1 cellular context compared by ENCODE assay signal in the genomic region with DNA sequence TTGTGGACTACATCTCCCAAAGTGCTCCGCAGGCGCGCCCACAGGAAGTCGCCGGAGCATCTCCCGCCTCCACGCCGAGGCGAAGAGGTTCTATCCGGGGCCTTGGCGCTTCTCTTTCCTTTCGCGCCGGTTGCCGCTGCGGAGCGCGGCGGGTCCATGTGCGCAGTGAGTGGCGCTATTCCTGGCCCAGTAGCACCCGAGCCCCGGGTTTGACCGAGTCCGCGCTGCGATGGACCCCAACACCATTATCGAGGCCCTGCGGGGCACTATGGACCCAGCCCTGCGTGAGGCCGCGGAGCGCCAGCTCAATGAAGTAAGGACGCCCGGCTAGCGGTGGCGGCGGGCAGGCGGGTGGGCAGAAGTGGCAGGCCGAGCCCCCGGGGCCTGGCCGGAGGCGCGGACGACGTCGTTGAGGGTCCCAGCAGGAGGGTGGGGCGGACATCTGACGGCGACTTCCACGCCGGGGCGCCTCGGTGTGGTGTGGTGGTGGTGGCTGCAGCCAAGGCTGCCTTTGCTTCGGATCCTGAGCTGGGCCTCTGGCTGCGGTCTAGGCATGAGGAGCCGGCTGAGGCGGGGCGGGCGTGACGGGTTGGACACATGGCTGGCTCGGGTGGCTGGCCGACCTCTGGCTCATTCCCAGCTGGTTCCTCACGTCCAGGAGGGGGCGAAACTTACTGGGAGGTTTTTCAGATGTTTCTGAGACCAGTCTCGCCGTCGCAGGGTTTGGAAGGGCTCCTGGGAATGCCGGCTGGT.
TF ChIP-seq lines count a peak whose summit lies in the region.

A gene (plus strand): TSS at position 118 of the 753 bp plus-strand sequence. CDS start 112 bp downstream, at position 230.

TF ChIP-seq in HepG2, 621 proteins besides CTCF, POLR2A, EP300 and RAD21 (continued from another document and continues in another):
- TF ChIP-seq, protein P1, sequence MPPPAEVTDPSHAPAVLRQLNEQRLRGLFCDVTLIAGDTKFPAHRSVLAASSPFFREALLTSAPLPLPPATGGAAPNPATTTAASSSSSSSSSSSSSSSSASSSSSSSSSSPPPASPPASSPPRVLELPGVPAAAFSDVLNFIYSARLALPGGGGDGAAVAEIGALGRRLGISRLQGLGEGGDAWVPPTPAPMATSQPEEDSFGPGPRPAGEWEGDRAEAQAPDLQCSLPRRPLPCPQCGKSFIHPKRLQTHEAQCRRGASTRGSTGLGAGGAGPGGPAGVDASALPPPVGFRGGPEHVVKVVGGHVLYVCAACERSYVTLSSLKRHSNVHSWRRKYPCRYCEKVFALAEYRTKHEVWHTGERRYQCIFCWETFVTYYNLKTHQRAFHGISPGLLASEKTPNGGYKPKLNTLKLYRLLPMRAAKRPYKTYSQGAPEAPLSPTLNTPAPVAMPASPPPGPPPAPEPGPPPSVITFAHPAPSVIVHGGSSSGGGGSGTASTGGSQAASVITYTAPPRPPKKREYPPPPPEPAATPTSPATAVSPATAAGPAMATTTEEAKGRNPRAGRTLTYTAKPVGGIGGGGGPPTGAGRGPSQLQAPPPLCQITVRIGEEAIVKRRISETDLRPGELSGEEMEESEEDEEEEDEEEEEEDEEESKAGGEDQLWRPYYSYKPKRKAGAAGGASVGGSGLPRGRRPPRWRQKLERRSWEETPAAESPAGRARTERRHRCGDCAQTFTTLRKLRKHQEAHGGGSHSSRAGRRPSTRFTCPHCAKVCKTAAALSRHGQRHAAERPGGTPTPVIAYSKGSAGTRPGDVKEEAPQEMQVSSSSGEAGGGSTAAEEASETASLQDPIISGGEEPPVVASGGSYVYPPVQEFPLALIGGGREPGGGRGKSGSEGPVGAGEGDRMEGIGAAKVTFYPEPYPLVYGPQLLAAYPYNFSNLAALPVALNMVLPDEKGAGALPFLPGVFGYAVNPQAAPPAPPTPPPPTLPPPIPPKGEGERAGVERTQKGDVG (CRISPR knock-in tag; IDR thresholded peaks at IDR 0.05; ENCODE audit: borderline replicate concordance) = peak; percentile 47; the same call in 1 of the 2 replicates
- peak; percentile 45; the same call in 1 of the 2 replicates for TF ChIP-seq ZNF44 (CRISPR knock-in tag; IDR thresholded peaks at IDR 0.05)
- TF ChIP-seq ZNF180 (CRISPR knock-in tag; IDR thresholded peaks at IDR 0.05; ENCODE audit: borderline replicate concordance, low read depth) = 0 out of 2 replicates have a peak, but pooled peaks have one; percentile 63
- TF ChIP-seq KDM2A (CRISPR knock-in tag; IDR thresholded peaks at IDR 0.05; ENCODE audit: borderline replicate concordance, low read depth) = peak; percentile 89
- peak; percentile 73 for TF ChIP-seq ZNF441 (CRISPR knock-in tag; IDR thresholded peaks at IDR 0.05; ENCODE audit: borderline replicate concordance)
- no peak for TF ChIP-seq ZNF775 (CRISPR knock-in tag; IDR thresholded peaks at IDR 0.05; ENCODE audit: borderline replicate concordance)
- TF ChIP-seq, protein P2, sequence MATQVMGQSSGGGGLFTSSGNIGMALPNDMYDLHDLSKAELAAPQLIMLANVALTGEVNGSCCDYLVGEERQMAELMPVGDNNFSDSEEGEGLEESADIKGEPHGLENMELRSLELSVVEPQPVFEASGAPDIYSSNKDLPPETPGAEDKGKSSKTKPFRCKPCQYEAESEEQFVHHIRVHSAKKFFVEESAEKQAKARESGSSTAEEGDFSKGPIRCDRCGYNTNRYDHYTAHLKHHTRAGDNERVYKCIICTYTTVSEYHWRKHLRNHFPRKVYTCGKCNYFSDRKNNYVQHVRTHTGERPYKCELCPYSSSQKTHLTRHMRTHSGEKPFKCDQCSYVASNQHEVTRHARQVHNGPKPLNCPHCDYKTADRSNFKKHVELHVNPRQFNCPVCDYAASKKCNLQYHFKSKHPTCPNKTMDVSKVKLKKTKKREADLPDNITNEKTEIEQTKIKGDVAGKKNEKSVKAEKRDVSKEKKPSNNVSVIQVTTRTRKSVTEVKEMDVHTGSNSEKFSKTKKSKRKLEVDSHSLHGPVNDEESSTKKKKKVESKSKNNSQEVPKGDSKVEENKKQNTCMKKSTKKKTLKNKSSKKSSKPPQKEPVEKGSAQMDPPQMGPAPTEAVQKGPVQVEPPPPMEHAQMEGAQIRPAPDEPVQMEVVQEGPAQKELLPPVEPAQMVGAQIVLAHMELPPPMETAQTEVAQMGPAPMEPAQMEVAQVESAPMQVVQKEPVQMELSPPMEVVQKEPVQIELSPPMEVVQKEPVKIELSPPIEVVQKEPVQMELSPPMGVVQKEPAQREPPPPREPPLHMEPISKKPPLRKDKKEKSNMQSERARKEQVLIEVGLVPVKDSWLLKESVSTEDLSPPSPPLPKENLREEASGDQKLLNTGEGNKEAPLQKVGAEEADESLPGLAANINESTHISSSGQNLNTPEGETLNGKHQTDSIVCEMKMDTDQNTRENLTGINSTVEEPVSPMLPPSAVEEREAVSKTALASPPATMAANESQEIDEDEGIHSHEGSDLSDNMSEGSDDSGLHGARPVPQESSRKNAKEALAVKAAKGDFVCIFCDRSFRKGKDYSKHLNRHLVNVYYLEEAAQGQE (IDR thresholded peaks at IDR 0.05; ENCODE audit: borderline replicate concordance in 1 of 2, low read depth in 1 of 2, low read length in 2 of 2) = peak in 1 of 2 experiments; percentile 17; a peak in 1 of 4 replicates
- TF ChIP-seq MLLT10 (CRISPR knock-in tag; IDR thresholded peaks at IDR 0.05) = peak; percentile 77
- peak; percentile 76; the same call in 1 of the 2 replicates for TF ChIP-seq ZNF891 (CRISPR knock-in tag; IDR thresholded peaks at IDR 0.05)
- no peak; the same call in 1 of the 2 replicates for TF ChIP-seq ZBTB3 (CRISPR knock-in tag; IDR thresholded peaks at IDR 0.05; ENCODE audit: borderline replicate concordance, low read depth)
- TF ChIP-seq, protein P3, sequence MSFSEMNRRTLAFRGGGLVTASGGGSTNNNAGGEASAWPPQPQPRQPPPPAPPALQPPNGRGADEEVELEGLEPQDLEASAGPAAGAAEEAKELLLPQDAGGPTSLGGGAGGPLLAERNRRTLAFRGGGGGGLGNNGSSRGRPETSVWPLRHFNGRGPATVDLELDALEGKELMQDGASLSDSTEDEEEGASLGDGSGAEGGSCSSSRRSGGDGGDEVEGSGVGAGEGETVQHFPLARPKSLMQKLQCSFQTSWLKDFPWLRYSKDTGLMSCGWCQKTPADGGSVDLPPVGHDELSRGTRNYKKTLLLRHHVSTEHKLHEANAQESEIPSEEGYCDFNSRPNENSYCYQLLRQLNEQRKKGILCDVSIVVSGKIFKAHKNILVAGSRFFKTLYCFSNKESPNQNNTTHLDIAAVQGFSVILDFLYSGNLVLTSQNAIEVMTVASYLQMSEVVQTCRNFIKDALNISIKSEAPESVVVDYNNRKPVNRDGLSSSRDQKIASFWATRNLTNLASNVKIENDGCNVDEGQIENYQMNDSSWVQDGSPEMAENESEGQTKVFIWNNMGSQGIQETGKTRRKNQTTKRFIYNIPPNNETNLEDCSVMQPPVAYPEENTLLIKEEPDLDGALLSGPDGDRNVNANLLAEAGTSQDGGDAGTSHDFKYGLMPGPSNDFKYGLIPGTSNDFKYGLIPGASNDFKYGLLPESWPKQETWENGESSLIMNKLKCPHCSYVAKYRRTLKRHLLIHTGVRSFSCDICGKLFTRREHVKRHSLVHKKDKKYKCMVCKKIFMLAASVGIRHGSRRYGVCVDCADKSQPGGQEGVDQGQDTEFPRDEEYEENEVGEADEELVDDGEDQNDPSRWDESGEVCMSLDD (CRISPR knock-in tag; IDR thresholded peaks at IDR 0.05; ENCODE audit: borderline replicate concordance) = peak; percentile 64; the same call in 1 of the 2 replicates
- TF ChIP-seq, protein P4, sequence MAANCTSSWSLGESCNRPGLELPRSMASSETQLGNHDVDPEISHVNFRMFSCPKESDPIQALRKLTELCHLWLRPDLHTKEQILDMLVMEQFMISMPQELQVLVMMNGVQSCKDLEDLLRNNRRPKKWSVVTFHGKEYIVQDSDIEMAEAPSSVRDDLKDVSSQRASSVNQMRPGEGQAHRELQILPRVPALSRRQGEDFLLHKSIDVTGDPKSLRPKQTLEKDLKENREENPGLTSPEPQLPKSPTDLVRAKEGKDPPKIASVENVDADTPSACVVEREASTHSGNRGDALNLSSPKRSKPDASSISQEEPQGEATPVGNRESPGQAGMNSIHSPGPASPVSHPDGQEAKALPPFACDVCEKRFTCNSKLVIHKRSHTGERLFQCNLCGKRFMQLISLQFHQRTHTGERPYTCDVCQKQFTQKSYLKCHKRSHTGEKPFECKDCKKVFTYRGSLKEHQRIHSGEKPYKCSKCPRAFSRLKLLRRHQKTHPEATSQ (CRISPR knock-in tag; IDR thresholded peaks at IDR 0.05; ENCODE audit: borderline replicate concordance) = no peak
- no peak for TF ChIP-seq SRSF9 (IDR thresholded peaks at IDR 0.05; ENCODE audit: borderline replicate concordance, insufficient read depth, low read depth, low read length, poor library complexity, severe bottlenecking)
- TF ChIP-seq ZNF121 (CRISPR knock-in tag; IDR thresholded peaks at IDR 0.05) = peak; percentile 34; the same call in 1 of the 2 replicates
- TF ChIP-seq, protein P5, sequence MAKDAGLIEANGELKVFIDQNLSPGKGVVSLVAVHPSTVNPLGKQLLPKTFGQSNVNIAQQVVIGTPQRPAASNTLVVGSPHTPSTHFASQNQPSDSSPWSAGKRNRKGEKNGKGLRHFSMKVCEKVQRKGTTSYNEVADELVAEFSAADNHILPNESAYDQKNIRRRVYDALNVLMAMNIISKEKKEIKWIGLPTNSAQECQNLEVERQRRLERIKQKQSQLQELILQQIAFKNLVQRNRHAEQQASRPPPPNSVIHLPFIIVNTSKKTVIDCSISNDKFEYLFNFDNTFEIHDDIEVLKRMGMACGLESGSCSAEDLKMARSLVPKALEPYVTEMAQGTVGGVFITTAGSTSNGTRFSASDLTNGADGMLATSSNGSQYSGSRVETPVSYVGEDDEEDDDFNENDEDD (CRISPR knock-in tag; IDR thresholded peaks at IDR 0.05; ENCODE audit: borderline replicate concordance) = peak; percentile 93
- TF ChIP-seq MAFK (conservative IDR thresholded peaks at IDR 0.05 in 1 of 2, IDR thresholded peaks at IDR 0.05 in 1 of 2; ENCODE audit: low read length in 2 of 2) = no peak
- TF ChIP-seq MAZ (IDR thresholded peaks at IDR 0.05; ENCODE audit: borderline replicate concordance, low read depth, low read length) = no peak
- no peak; the same call in 1 of the 2 replicates for TF ChIP-seq MAZ (CRISPR knock-in tag; IDR thresholded peaks at IDR 0.05; ENCODE audit: low read depth)
- peak; percentile 84 for TF ChIP-seq ZNF510 (CRISPR knock-in tag; IDR thresholded peaks at IDR 0.05; ENCODE audit: low read depth)
- TF ChIP-seq RBM39 (IDR thresholded peaks at IDR 0.05; ENCODE audit: low read depth, low read length, poor library complexity, severe bottlenecking) = peak; percentile 40
- TF ChIP-seq, protein P6, sequence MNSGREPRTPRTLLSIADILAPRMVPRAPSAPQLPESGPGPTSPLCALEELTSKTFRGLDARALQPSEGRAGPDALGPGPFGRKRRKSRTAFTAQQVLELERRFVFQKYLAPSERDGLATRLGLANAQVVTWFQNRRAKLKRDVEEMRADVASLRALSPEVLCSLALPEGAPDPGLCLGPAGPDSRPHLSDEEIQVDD (CRISPR knock-in tag; IDR thresholded peaks at IDR 0.05; ENCODE audit: borderline replicate concordance) = no peak
- 0 out of 2 replicates have a peak, but pooled peaks have one; percentile 42 for TF ChIP-seq ZNF879 (CRISPR knock-in tag; IDR thresholded peaks at IDR 0.05)
- TF ChIP-seq, protein P7, sequence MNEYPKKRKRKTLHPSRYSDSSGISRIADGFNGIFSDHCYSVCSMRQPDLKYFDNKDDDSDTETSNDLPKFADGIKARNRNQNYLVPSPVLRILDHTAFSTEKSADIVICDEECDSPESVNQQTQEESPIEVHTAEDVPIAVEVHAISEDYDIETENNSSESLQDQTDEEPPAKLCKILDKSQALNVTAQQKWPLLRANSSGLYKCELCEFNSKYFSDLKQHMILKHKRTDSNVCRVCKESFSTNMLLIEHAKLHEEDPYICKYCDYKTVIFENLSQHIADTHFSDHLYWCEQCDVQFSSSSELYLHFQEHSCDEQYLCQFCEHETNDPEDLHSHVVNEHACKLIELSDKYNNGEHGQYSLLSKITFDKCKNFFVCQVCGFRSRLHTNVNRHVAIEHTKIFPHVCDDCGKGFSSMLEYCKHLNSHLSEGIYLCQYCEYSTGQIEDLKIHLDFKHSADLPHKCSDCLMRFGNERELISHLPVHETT (CRISPR knock-in tag; conservative IDR thresholded peaks at IDR 0.05) = no peak
- TF ChIP-seq KLF13 (CRISPR knock-in tag; IDR thresholded peaks at IDR 0.05) = no peak
- 0 out of 2 replicates have a peak, but pooled peaks have one; percentile 78 for TF ChIP-seq ZNF577 (CRISPR knock-in tag; IDR thresholded peaks at IDR 0.05; ENCODE audit: borderline replicate concordance, low read depth)
- no peak for TF ChIP-seq FOSL2 (CRISPR knock-in tag; IDR thresholded peaks at IDR 0.05)
- peak; percentile 51; the same call in 1 of the 2 replicates for TF ChIP-seq ZNF569 (CRISPR knock-in tag; IDR thresholded peaks at IDR 0.05; ENCODE audit: borderline replicate concordance)
- TF ChIP-seq PTBP1 (IDR thresholded peaks at IDR 0.05; ENCODE audit: low read depth, low read length, poor library complexity, severe bottlenecking) = no peak
- peak; percentile 89 for TF ChIP-seq CREM (IDR thresholded peaks at IDR 0.05)
- no peak for TF ChIP-seq CREM (CRISPR knock-in tag; IDR thresholded peaks at IDR 0.05)
- TF ChIP-seq RXRB (CRISPR knock-in tag; IDR thresholded peaks at IDR 0.05; ENCODE audit: borderline replicate concordance) = peak; percentile 22; the same call in 1 of the 2 replicates
- no peak for TF ChIP-seq ZBTB7A (CRISPR knock-in tag; IDR thresholded peaks at IDR 0.05)
- TF ChIP-seq SMC3 (IDR thresholded peaks at IDR 0.05; ENCODE audit: low read length) = no peak
- peak; percentile 83 for TF ChIP-seq RNF2 (conservative IDR thresholded peaks at IDR 0.05; ENCODE audit: low read depth)
- peak; percentile 96 for TF ChIP-seq RBFOX2 (IDR thresholded peaks at IDR 0.05; ENCODE audit: low read depth, low read length)
- TF ChIP-seq ZNF251 (CRISPR knock-in tag; IDR thresholded peaks at IDR 0.05) = no peak
- TF ChIP-seq NR2F1 (CRISPR knock-in tag; IDR thresholded peaks at IDR 0.05) = peak in 1 of 2 experiments; percentile 34; a peak in 1 of 4 replicates
- no peak for TF ChIP-seq ZNF530 (CRISPR knock-in tag; IDR thresholded peaks at IDR 0.05; ENCODE audit: low read depth)
- peak; percentile 95 for TF ChIP-seq YEATS2 (CRISPR knock-in tag; IDR thresholded peaks at IDR 0.05; ENCODE audit: borderline replicate concordance)
- peak; percentile 74; the same call in 1 of the 2 replicates for TF ChIP-seq ZNF605 (CRISPR knock-in tag; IDR thresholded peaks at IDR 0.05)
- TF ChIP-seq NPAS2 (CRISPR knock-in tag; IDR thresholded peaks at IDR 0.05; ENCODE audit: borderline replicate concordance) = no peak
